ENCODE assay signal across 8 cellular contexts in genomic region chr2:64359892-64360657, GRCh38.
DNase-seq lines count a peak whose midpoint lies in the region; ATAC-seq, FAIRE-seq and TF ChIP-seq lines count a peak whose summit lies in the region.

No MANE protein-coding gene starts in this region.

- H3K4me1 Mint-ChIP-seq in naive thymus-derived CD8-positive, alpha-beta T cell, result peaks cover 0 to 5% (median 2%) of the 10 kb centered on the region in 4 donors

- H3K9me3 Mint-ChIP-seq in naive thymus-derived CD8-positive, alpha-beta T cell, result no peaks in the 10 kb centered on the region

- H3K36me3 ChIP-seq in adipocyte (ENCODE audit: control insufficient read depth, insufficient read depth, low read length, severe bottlenecking) (no peaks in the 10 kb centered on the region), kidney (ENCODE audit: control insufficient read depth in 1 of 2, insufficient read depth in 2 of 2, low read length in 2 of 2) (no peaks in the 10 kb centered on the region)

- peaks cover 10 to 44% (median 19%) of the 10 kb centered on the region in 5 donors for H3K27me3 Mint-ChIP-seq in naive thymus-derived CD8-positive, alpha-beta T cell

- no peak overlapping the region for H3K4me3 Mint-ChIP-seq in naive thymus-derived CD8-positive, alpha-beta T cell

- H3K27ac ChIP-seq in A549 (peak overlapping the region; percentile 37 to 75; a peak in 5 of 6 replicates), kidney (ENCODE audit: low read depth in 2 of 2, low read length in 2 of 2) (no peak overlapping the region)

- no peak overlapping the region for H3K27ac Mint-ChIP-seq in naive thymus-derived CD8-positive, alpha-beta T cell

- CTCF ChIA-PET in A549 (lab: Yijun Ruan, JAX), result interaction anchor here (0.5 to 6.0 kb wide), 12 partner anchors 11 to 263 kb away, joined by 3 to 38 read pairs (median 3); partner anchors contain the start of gene AFTPH

- H3K4me1 ChIP-seq in A549 (peaks cover 18% of the 10 kb centered on the region), adipocyte (ENCODE audit: control insufficient read depth, insufficient read depth, low read length) (peaks cover 21% of the 10 kb centered on the region), kidney (ENCODE audit: control insufficient read depth in 1 of 2, insufficient read depth in 1 of 2, low read depth in 1 of 2, low read length in 2 of 2) (peaks cover 0 to 3% of the 10 kb centered on the region in 2 donors)

- peak in 1 of 2 experiments; percentile 15; a peak in 2 of 5 replicates for TF ChIP-seq RAD21 in A549 (conservative IDR thresholded peaks at IDR 0.05 in 1 of 2, IDR thresholded peaks at IDR 0.05 in 1 of 2)

- TF ChIP-seq EP300 in A549 (IDR thresholded peaks at IDR 0.05), result no peak

- DNase-seq in A549 (ENCODE audit: low read depth in 1 of 2, low spot score in 1 of 2) (peak; percentile 82), HTR-8/SVneo (ENCODE audit: insufficient read length, low spot score) (peak; percentile 79), adipocyte (ENCODE audit: low read depth) (peak; percentile 87), kidney (peak; percentile 88), putamen (ENCODE audit: low spot score) (no peak)
- peak; percentile 48 for DNase-seq in stimulated activated CD8-positive, alpha-beta memory T cell treated with anti-CD3 and anti-CD28 coated beads, Interleukin-4, amount 100 ng/mL, for 24 hours (ENCODE audit: low read depth)
- no peak for DNase-seq in naive thymus-derived CD8-positive, alpha-beta T cell

- intact Hi-C loops in kidney (cut with DNase I), result no loop called here

- TF ChIP-seq POLR2A in A549 (IDR thresholded peaks at IDR 0.05; ENCODE audit: low read length), result no peak

- no peaks in the 10 kb centered on the region for H3K9me3 ChIP-seq in A549
- no peaks in the 10 kb centered on the region for H3K9me3 ChIP-seq in adipocyte (ENCODE audit: control insufficient read depth, low read length)
- H3K9me3 ChIP-seq in kidney (ENCODE audit: control insufficient read depth in 1 of 2, low read length in 2 of 2), result no peaks in the 10 kb centered on the region

- WGBS in A549 (ENCODE audit: missing lambda C conversion rate), result 30% methylated on average over 11 of the region's 11 CpGs

- peak; percentile 96 to 98 for ATAC-seq in A549
- peak; percentile 90 for ATAC-seq in GM19455 (IDR thresholded peaks at IDR 0.05; ENCODE audit: unreplicated experiment)
- no peak for ATAC-seq in naive thymus-derived CD8-positive, alpha-beta T cell

- POLR2A ChIA-PET in A549 (lab: Yijun Ruan, JAX), result interaction anchor here (1.2 kb wide), 1 partner anchor 94 kb away, joined by 10 read pairs; the partner anchor contains the start of gene LGALSL
- POLR2A ChIA-PET in naive thymus-derived CD8-positive, alpha-beta T cell (lab: Charles Lee), result no interaction called here

- H3K36me3 Mint-ChIP-seq in naive thymus-derived CD8-positive, alpha-beta T cell, result no peaks in the 10 kb centered on the region

- H3K4me3 ChIP-seq in A549, result no peak overlapping the region
- no peak overlapping the region for H3K4me3 ChIP-seq in adipocyte (ENCODE audit: low read length)
- no peak overlapping the region for H3K4me3 ChIP-seq in kidney (ENCODE audit: low read length in 2 of 2)

- peak overlapping the region; percentile 48 for H3K4me2 ChIP-seq in A549

- peaks cover 13% of the 10 kb centered on the region for H3K27me3 ChIP-seq in adipocyte (replicated peaks; ENCODE audit: control insufficient read depth, insufficient read depth, low read length)

- TF ChIP-seq CTCF in A549 (IDR thresholded peaks at IDR 0.05) (peak; percentile 21; the same call in 1 of the 3 replicates), kidney (IDR thresholded peaks at IDR 0.05; ENCODE audit: borderline replicate concordance, extremely low read depth, insufficient read depth) (no peak)

- H3K9ac ChIP-seq in adipocyte (ENCODE audit: low read length), result peak overlapping the region; percentile 33
- H3K9ac ChIP-seq in kidney (ENCODE audit: low read length in 2 of 2), result peak overlapping the region in 1 of 2 donors; percentile 12

- FAIRE-seq in A549 (lab: Jason Lieb, UNC) (peak; percentile 94), HTR-8/SVneo (lab: Jason Lieb, UNC) (peak; percentile 96), kidney (lab: Jason Lieb, UNC) (no peak)

TF ChIP-seq in A549, 52 proteins besides CTCF, POLR2A, EP300 and RAD21:
- TF ChIP-seq USF2 (IDR thresholded peaks at IDR 0.05), result peak; percentile 54
- TF ChIP-seq RNF2 (IDR thresholded peaks at IDR 0.05; ENCODE audit: borderline replicate concordance, low read depth), result no peak
- TF ChIP-seq FOSB (CRISPR knock-in tag; IDR thresholded peaks at IDR 0.05), result no peak
- TF ChIP-seq MAFK (IDR thresholded peaks at IDR 0.05; ENCODE audit: partially characterized antibody), result peak; percentile 70
- peak; percentile 54; the same call in 1 of the 2 replicates for TF ChIP-seq FOSL2 (IDR thresholded peaks at IDR 0.05)
- peak; percentile 67 for TF ChIP-seq FOSL2 (CRISPR knock-in tag; IDR thresholded peaks at IDR 0.05)
- TF ChIP-seq, protein P1, sequence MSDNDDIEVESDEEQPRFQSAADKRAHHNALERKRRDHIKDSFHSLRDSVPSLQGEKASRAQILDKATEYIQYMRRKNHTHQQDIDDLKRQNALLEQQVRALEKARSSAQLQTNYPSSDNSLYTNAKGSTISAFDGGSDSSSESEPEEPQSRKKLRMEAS (IDR thresholded peaks at IDR 0.05), result peak; percentile 82
TF ChIP-seq in A549: peak in this region for 4.

Comparison
In these comparisons a context has a peak if more than half of its experiments do, and no peak if none do; other contexts are left out.
1. ATAC-seq: peak in A549 (2 of 2) and GM19455 (single experiment); none in naive thymus-derived CD8-positive, alpha-beta T cell (0 of 2).
2. DNase-seq: peak in A549 (2 of 2), HTR-8/SVneo (single experiment), adipocyte (single experiment), kidney (single experiment) and stimulated activated CD8-positive, alpha-beta memory T cell treated with anti-CD3 and anti-CD28 coated beads, Interleukin-4, amount 100 ng/mL, for 24 hours (single experiment); none in putamen (single experiment) and naive thymus-derived CD8-positive, alpha-beta T cell (0 of 10).
3. H3K27ac ChIP-seq: peak in A549 (2 of 2); none in kidney (0 of 2).